ENCODE assay signal across 13 cellular contexts in the genomic region with DNA sequence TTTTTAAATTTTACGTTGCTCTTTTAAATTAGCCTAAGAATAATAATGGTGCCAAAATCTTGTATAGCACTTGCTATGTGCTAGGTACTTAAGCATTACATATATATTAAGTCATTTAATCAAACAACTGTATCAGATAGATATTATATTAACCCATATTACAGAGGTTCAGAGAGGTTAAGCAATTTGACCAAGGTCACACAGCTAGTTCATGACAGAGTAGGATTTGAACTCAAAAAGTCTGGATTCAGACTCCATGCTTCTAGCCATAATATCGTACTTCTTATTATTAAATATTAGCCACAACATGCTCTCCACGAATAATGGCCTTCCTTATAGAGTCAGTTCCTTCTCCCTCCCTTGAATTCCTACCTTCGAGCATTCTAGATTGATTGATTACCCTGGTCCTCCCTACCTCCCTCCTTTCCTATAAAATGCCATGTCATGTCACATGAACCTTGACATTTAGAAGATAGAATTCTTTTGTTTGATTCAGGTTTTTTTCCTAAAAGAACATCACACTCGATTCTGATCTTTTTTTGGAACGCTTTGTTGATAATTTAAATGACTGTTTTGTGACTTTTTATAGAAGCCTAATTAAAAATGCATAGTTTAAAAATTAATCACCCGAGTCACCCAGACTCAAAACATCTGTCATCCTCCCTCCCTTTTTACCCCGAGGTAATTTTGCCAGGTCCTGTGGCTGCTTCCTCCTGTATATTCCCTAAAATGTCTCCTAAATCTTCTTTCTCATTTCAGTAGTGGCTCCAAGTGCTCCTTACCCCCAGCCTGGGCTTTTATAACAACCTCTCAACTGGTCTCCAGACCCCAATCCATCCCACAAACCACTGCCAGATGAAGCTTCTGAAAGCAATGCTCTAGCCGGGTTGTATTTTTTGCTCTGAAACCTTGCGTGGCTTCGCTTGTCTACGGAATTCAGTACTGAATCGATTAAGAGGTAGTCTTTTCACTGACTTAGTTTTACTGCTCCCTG. TPM values are rescaled to one million over a fixed set of nuclear protein-coding genes. Genes with fewer than 3 reads are reported as not detected.
DNase-seq lines count a peak whose midpoint lies in the region; ATAC-seq, FAIRE-seq and TF ChIP-seq lines count a peak whose summit lies in the region.
"Had no signal": no experiment of that assay in that cellular context is flagged by ENCODE, and none has a peak within 500 bp of the region (broad histone marks: within the 10 kb centered on the region; RNA-seq: fewer than 3 reads in every experiment).

No MANE protein-coding gene starts in this region.

- H3K9ac ChIP-seq in GM23248 (peak overlapping the region; percentile 43), GM12878 (ENCODE audit: control insufficient read depth, insufficient read depth, low read length) (no peak overlapping the region)

- no peak overlapping the region for H3K4me3 ChIP-seq in ACC112 (ENCODE audit: low read depth, low read length)
- H3K4me3 ChIP-seq in GM23248 = peak overlapping the region; percentile 44
- H3K4me3 ChIP-seq in GM12878 = no peak overlapping the region

- peaks cover 17% of the 10 kb centered on the region for H3K9me3 Mint-ChIP-seq in mesothelial cell of epicardium

- in situ Hi-C loops in GM23248 (cut with MboI) = loop anchor here (5.0 to 25.0 kb wide), 3 partner anchors 230 to 450 kb away; no protein-coding TSS in a partner anchor
- in situ Hi-C loops in GM12878 (cut with MboI) = loop anchor here (5.0 kb wide), 1 partner anchor 450 kb away; no protein-coding TSS in a partner anchor

- H3K79me2 ChIP-seq in ACC112 (ENCODE audit: control insufficient read depth, insufficient read depth, low read length, unreplicated experiment) = no peaks in the 10 kb centered on the region
- no peaks in the 10 kb centered on the region for H3K79me2 ChIP-seq in GM23248 (ENCODE audit: insufficient read depth)
- no peaks in the 10 kb centered on the region for H3K79me2 ChIP-seq in GM12878 (ENCODE audit: control insufficient read depth, insufficient read depth, low read length)

- peak overlapping the region; percentile 16 for H2AFZ ChIP-seq in ACC112 (ENCODE audit: low read length, unreplicated experiment)
- peak overlapping the region; percentile 84 for H2AFZ ChIP-seq in GM23248
- no peak overlapping the region for H2AFZ ChIP-seq in GM12878 (ENCODE audit: control insufficient read depth, low read depth, low read length)

- POLR2A ChIA-PET in GM12878 (lab: Charles Lee) = no interaction called here

- H3K4me1 Mint-ChIP-seq in mesothelial cell of epicardium = peaks cover 37% of the 10 kb centered on the region

- H3K9me3 ChIP-seq in GM23248 (ENCODE audit: low read depth) (no peaks in the 10 kb centered on the region), GM12878 (replicated peaks; ENCODE audit: control insufficient read depth, insufficient read depth, low read length) (no peaks in the 10 kb centered on the region; the same call in 2 of the 3 replicates)

- TF ChIP-seq EP300 in GM12878 (IDR thresholded peaks at IDR 0.05; ENCODE audit: borderline replicate concordance in 1 of 2, control insufficient read depth in 1 of 2, low read depth in 2 of 2, low read length in 2 of 2) = no peak

- peak overlapping the region; percentile 66 for H3K27ac Mint-ChIP-seq in mesothelial cell of epicardium

- SMC1A ChIA-PET in GM12878 (lab: Charles Lee; ENCODE audit: uncharacterized antibody, unreplicated experiment) = interaction anchor here (0.6 to 7.3 kb wide), 15 partner anchors 9 to 453 kb away, joined by 3 to 98 read pairs (median 4); partner anchors contain the start of gene PRICKLE2

- peak overlapping the region; percentile 42 for H3K4me2 ChIP-seq in GM23248 (ENCODE audit: unreplicated experiment)
- H3K4me2 ChIP-seq in GM12878 (ENCODE audit: control insufficient read depth, insufficient read depth) = no peak overlapping the region

- H3K4me3 Mint-ChIP-seq in mesothelial cell of epicardium = no peak overlapping the region

- FAIRE-seq in GM12878 (lab: Jason Lieb, UNC) (no peak), GM12892 (lab: Jason Lieb, UNC) (no peak)
- FAIRE-seq: TTC549 had no signal

- no peaks in the 10 kb centered on the region for H4K20me1 ChIP-seq in GM23248 (ENCODE audit: insufficient read depth)
- H4K20me1 ChIP-seq in GM12878 (ENCODE audit: control insufficient read depth, insufficient read depth) = no peaks in the 10 kb centered on the region

- H3K27me3 ChIP-seq in ACC112 (ENCODE audit: insufficient read depth, low read length) (peaks cover 8% of the 10 kb centered on the region; the same call in 1 of the 2 replicates), GM23248 (replicated peaks; ENCODE audit: insufficient read depth) (no peaks in the 10 kb centered on the region), GM12878 (replicated peaks in 1 of 2; ENCODE audit: control insufficient read depth in 2 of 2, insufficient read depth in 2 of 2, low read length in 1 of 2) (no peaks in the 10 kb centered on the region)

- H3K36me3 Mint-ChIP-seq in mesothelial cell of epicardium = peaks cover 5% of the 10 kb centered on the region

- no peak for TF ChIP-seq CTCF in GM12878 (IDR thresholded peaks at IDR 0.05 in 2 of 3, conservative IDR thresholded peaks at IDR 0.05 in 1 of 3; ENCODE audit: control insufficient read depth in 2 of 3, extremely low read depth in 1 of 3, insufficient read depth in 1 of 3, low read depth in 3 of 3, low read length in 3 of 3)
- no peak for TF ChIP-seq CTCF in mesothelial cell of epicardium (IDR thresholded peaks at IDR 0.05; ENCODE audit: unreplicated experiment)

- peaks cover 1% of the 10 kb centered on the region for H3K27me3 Mint-ChIP-seq in mesothelial cell of epicardium (ENCODE audit: low read depth)

- DNase-seq in GM23248 (peak; percentile 31), GM12878 (ENCODE audit: low read depth, low spot score) (no peak), mesothelial cell of epicardium (ENCODE audit: low spot score in 2 of 2, unreplicated experiment in 2 of 2) (no peak), GM12892 (ENCODE audit: insufficient read length) (no peak)
- DNase-seq in activated naive CD4-positive, alpha-beta T cell treated with anti-CD3 and anti-CD28 coated beads, Interleukin-2, amount 50 U/mL, for 16 hours = no peak
- DNase-seq: activated gamma-delta T cell; posterior cingulate gyrus; Right ventricle myocardium superior; stimulated activated CD4-positive, alpha-beta T cell treated with anti-CD3 and anti-CD28 coated beads, Interleukin-4, amount 100 ng/mL, for 1 hour had no signal

- BruUV-seq in GM12878 (replicated peaks; lab: Mats Ljungman, UMichigan) = no TSS peak

- ATAC-seq in GM12878 (no peak), GM21423 (IDR thresholded peaks at IDR 0.05; ENCODE audit: unreplicated experiment) (no peak), HG03135 (IDR thresholded peaks at IDR 0.05; ENCODE audit: unreplicated experiment) (no peak)

- H3K4me1 ChIP-seq in ACC112 (ENCODE audit: control insufficient read depth, insufficient read depth, low read length, unreplicated experiment) (no peaks in the 10 kb centered on the region), GM23248 (ENCODE audit: insufficient read depth) (peaks cover 14% of the 10 kb centered on the region), GM12878 (ENCODE audit: control insufficient read depth, insufficient read depth, low read length) (no peaks in the 10 kb centered on the region; the same call in 1 of the 2 replicates)

- no peaks in the 10 kb centered on the region for H3K9me2 ChIP-seq in GM23248 (ENCODE audit: insufficient read depth)

- CTCF ChIA-PET in GM12878 (lab: Yijun Ruan, JAX) = interaction anchor here (0.6 to 6.3 kb wide), 19 partner anchors 8 to 475 kb away, joined by 3 to 99 read pairs (median 5); partner anchors contain the start of gene PRICKLE2

- 21 to 22% methylated on average over 13 of the region's 13 CpGs for WGBS in GM23248 (ENCODE audit: low coverage in 1 of 2, low lambda C conversion rate in 2 of 2, missing lambda C conversion rate in 2 of 2), 2 experiments
- WGBS in GM12878 (ENCODE audit: insufficient coverage, insufficient replicate concordance, low lambda C conversion rate, missing lambda C conversion rate) = 50% methylated on average over 13 of the region's 13 CpGs

- H3K27ac ChIP-seq in ACC112 (ENCODE audit: low read depth, low read length) (no peak overlapping the region), GM23248 (no peak overlapping the region), GM12878 (ENCODE audit: control insufficient read depth, insufficient read depth) (no peak overlapping the region)

- TF ChIP-seq POLR2A in GM12878 (IDR thresholded peaks at IDR 0.05; ENCODE audit: low read depth, low read length) (no peak), GM12892 (IDR thresholded peaks at IDR 0.05; ENCODE audit: low read depth, low read length) (no peak)

- RAD21 ChIA-PET in GM12878 (lab: Charles Lee; ENCODE audit: unreplicated experiment) = interaction anchor here (0.6 to 3.1 kb wide), 9 partner anchors 132 to 499 kb away, joined by 3 to 47 read pairs (median 7); partner anchors contain the start of gene PRICKLE2

- H3K36me3 ChIP-seq in ACC112 (ENCODE audit: insufficient read depth, low read length) (no peaks in the 10 kb centered on the region), GM23248 (ENCODE audit: low read depth) (no peaks in the 10 kb centered on the region), GM12878 (ENCODE audit: control insufficient read depth in 2 of 2, insufficient read depth in 2 of 2, low read length in 1 of 2) (no peaks in the 10 kb centered on the region)

- 0 out of 2 replicates have a peak, but pooled peaks cover 7% of the 10 kb centered on the region for H3F3A ChIP-seq in GM23248 (ENCODE audit: insufficient read depth)

- no peak for TF ChIP-seq RAD21 in GM12878 (IDR thresholded peaks at IDR 0.05; ENCODE audit: insufficient read depth, low read depth, low read length)

- intact Hi-C loops in GM12878 (cut with micrococcal nuclease; ENCODE audit: unreplicated experiment) = loop anchor here (10.0 kb wide), 1 partner anchor 193 kb away; the partner anchor contains the start of gene PRICKLE2

RNA-seq across cellular contexts. Expression of gene PSMD6, which starts 8.5 kb away (rescaled TPM):
- 78.2 and 79.5 TPM in 2 replicates for total RNA-seq in GM23248 (2014; rRNA removed; shearing (Covaris generic))
- polyA plus RNA-seq in GM23248 (2016; fragmentation: Nextera tagmentation; extraction: Ambion mirVana) (126 and 130 TPM in 2 replicates), GM12878 (2011; rRNA removed) (68.7 and 79.2 TPM in 2 replicates), GM12878 (2014; fragmentation: Illumina TruSeq; extraction: Trizol) (106 and 119 TPM in 2 replicates), GM12878 (2014; fragmentation: Nextera tagmentation; extraction: Ambion mirVana) (100 to 1,000 TPM in 1 of 2 experiments, 10 to 100 TPM in 1; 84.3 to 124 TPM), GM12878 (2014; rRNA removed) (101 and 105 TPM in 2 replicates), GM12878 (2016; fragmentation: Nextera tagmentation; extraction: Ambion mirVana) (100 to 1,000 TPM; 196 to 199 TPM)
- total RNA-seq in GM12878 (2013; cell fraction: nucleolus; rRNA removed) = 103 and 104 TPM in 2 replicates
- total RNA-seq in GM12878 (2014; rRNA removed) (107 and 108 TPM in 2 replicates), GM12878 (2014; rRNA removed; fragmentation: Illumina TruSeq; extraction: Trizol) (112 and 123 TPM in 2 replicates), GM12878 (2021) (89.4 and 91.5 TPM in 2 replicates), mesothelial cell of epicardium (70.1 to 74.9 TPM (median 73.4 TPM) in 3 replicates)
- 40.4 TPM for polyA plus RNA-seq in GM12878 (2011; ENCODE audit: low read depth)
- polyA plus RNA-seq in GM12878 (2011; cell fraction: cytosol; rRNA removed) = 35.8 and 50.6 TPM in 2 replicates
- polyA plus RNA-seq in GM12878 (2011; cell fraction: nucleus; rRNA removed) = 64.6 and 78.6 TPM in 2 replicates
- 70.4 and 92.1 TPM in 2 replicates for polyA plus RNA-seq in GM12878 (2012)
- polyA minus RNA-seq in GM12878 (2011; rRNA and poly(A)+ RNA removed) = 39.0 and 53.7 TPM in 2 replicates
- polyA minus RNA-seq in GM12878 (2011; cell fraction: cytosol; rRNA and poly(A)+ RNA removed) = 18.6 and 21.1 TPM in 2 replicates
- polyA minus RNA-seq in GM12878 (2011; cell fraction: nucleus; rRNA and poly(A)+ RNA removed) = 51.1 and 84.2 TPM in 2 replicates
- 97.1 TPM for polyA plus RNA-seq in GM12892 (2012; ENCODE audit: missing spikeins)
